Comparison of ENCODE assay signal across 1 cellular context in the genomic region with DNA sequence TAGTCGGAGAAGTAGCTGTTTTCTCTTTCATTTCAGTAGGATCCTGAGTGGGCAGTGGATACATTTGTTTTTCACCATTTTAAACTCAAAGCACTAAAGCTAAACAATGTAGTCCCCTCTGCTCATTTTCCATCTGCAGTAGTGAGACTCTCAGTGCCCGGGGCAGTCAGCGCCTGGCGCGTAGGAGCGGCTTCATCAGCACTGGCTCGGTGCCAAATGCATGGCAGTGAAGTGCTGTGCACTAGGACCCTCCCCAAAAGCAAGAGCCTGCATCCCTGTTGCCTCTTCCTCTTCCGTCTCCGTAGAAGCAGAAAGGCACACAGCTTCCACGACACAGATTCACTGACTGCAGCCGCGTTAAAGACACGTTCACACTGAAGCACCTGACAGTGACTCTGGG.
TF ChIP-seq lines count a peak whose summit lies in the region.

No MANE protein-coding gene starts in this region.

TF ChIP-seq in GM23338, 12 proteins besides CTCF, POLR2A, EP300 and RAD21 (continued from another document):
- TF ChIP-seq, protein P1, sequence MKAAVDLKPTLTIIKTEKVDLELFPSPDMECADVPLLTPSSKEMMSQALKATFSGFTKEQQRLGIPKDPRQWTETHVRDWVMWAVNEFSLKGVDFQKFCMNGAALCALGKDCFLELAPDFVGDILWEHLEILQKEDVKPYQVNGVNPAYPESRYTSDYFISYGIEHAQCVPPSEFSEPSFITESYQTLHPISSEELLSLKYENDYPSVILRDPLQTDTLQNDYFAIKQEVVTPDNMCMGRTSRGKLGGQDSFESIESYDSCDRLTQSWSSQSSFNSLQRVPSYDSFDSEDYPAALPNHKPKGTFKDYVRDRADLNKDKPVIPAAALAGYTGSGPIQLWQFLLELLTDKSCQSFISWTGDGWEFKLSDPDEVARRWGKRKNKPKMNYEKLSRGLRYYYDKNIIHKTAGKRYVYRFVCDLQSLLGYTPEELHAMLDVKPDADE (IDR thresholded peaks at IDR 0.05), result no peak
- TF ChIP-seq, protein P2, sequence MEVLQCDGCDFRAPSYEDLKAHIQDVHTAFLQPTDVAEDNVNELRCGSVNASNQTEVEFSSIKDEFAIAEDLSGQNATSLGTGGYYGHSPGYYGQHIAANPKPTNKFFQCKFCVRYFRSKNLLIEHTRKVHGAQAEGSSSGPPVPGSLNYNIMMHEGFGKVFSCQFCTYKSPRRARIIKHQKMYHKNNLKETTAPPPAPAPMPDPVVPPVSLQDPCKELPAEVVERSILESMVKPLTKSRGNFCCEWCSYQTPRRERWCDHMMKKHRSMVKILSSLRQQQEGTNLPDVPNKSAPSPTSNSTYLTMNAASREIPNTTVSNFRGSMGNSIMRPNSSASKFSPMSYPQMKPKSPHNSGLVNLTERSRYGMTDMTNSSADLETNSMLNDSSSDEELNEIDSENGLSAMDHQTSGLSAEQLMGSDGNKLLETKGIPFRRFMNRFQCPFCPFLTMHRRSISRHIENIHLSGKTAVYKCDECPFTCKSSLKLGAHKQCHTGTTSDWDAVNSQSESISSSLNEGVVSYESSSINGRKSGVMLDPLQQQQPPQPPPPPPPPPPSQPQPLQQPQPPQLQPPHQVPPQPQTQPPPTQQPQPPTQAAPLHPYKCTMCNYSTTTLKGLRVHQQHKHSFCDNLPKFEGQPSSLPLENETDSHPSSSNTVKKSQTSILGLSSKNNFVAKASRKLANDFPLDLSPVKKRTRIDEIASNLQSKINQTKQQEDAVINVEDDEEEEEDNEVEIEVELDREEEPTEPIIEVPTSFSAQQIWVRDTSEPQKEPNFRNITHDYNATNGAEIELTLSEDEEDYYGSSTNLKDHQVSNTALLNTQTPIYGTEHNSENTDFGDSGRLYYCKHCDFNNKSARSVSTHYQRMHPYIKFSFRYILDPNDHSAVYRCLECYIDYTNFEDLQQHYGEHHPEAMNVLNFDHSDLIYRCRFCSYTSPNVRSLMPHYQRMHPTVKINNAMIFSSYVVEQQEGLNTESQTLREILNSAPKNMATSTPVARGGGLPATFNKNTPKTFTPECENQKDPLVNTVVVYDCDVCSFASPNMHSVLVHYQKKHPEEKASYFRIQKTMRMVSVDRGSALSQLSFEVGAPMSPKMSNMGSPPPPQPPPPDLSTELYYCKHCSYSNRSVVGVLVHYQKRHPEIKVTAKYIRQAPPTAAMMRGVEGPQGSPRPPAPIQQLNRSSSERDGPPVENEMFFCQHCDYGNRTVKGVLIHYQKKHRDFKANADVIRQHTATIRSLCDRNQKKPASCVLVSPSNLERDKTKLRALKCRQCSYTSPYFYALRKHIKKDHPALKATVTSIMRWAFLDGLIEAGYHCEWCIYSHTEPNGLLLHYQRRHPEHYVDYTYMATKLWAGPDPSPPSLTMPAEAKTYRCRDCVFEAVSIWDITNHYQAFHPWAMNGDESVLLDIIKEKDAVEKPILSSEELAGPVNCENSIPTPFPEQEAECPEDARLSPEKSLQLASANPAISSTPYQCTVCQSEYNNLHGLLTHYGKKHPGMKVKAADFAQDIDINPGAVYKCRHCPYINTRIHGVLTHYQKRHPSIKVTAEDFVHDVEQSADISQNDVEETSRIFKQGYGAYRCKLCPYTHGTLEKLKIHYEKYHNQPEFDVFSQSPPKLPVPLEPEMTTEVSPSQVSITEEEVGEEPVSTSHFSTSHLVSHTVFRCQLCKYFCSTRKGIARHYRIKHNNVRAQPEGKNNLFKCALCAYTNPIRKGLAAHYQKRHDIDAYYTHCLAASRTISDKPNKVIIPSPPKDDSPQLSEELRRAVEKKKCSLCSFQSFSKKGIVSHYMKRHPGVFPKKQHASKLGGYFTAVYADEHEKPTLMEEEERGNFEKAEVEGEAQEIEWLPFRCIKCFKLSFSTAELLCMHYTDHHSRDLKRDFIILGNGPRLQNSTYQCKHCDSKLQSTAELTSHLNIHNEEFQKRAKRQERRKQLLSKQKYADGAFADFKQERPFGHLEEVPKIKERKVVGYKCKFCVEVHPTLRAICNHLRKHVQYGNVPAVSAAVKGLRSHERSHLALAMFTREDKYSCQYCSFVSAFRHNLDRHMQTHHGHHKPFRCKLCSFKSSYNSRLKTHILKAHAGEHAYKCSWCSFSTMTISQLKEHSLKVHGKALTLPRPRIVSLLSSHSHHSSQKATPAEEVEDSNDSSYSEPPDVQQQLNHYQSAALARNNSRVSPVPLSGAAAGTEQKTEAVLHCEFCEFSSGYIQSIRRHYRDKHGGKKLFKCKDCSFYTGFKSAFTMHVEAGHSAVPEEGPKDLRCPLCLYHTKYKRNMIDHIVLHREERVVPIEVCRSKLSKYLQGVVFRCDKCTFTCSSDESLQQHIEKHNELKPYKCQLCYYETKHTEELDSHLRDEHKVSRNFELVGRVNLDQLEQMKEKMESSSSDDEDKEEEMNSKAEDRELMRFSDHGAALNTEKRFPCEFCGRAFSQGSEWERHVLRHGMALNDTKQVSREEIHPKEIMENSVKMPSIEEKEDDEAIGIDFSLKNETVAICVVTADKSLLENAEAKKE (CRISPR knock-in tag; IDR thresholded peaks at IDR 0.05), result no peak
- TF ChIP-seq POLR2AphosphoS5 (IDR thresholded peaks at IDR 0.05; ENCODE audit: low read depth), result no peak
- TF ChIP-seq STAT1 (IDR thresholded peaks at IDR 0.05; ENCODE audit: unreplicated experiment), result no peak
- TF ChIP-seq, protein P3, sequence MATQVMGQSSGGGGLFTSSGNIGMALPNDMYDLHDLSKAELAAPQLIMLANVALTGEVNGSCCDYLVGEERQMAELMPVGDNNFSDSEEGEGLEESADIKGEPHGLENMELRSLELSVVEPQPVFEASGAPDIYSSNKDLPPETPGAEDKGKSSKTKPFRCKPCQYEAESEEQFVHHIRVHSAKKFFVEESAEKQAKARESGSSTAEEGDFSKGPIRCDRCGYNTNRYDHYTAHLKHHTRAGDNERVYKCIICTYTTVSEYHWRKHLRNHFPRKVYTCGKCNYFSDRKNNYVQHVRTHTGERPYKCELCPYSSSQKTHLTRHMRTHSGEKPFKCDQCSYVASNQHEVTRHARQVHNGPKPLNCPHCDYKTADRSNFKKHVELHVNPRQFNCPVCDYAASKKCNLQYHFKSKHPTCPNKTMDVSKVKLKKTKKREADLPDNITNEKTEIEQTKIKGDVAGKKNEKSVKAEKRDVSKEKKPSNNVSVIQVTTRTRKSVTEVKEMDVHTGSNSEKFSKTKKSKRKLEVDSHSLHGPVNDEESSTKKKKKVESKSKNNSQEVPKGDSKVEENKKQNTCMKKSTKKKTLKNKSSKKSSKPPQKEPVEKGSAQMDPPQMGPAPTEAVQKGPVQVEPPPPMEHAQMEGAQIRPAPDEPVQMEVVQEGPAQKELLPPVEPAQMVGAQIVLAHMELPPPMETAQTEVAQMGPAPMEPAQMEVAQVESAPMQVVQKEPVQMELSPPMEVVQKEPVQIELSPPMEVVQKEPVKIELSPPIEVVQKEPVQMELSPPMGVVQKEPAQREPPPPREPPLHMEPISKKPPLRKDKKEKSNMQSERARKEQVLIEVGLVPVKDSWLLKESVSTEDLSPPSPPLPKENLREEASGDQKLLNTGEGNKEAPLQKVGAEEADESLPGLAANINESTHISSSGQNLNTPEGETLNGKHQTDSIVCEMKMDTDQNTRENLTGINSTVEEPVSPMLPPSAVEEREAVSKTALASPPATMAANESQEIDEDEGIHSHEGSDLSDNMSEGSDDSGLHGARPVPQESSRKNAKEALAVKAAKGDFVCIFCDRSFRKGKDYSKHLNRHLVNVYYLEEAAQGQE (IDR thresholded peaks at IDR 0.05; ENCODE audit: unreplicated experiment), result no peak
- TF ChIP-seq NANOG (IDR thresholded peaks at IDR 0.05; ENCODE audit: borderline replicate concordance), result no peak
- no peak for TF ChIP-seq JUNB (IDR thresholded peaks at IDR 0.05; ENCODE audit: unreplicated experiment)
- no peak for TF ChIP-seq CREB1 (CRISPR knock-in tag; IDR thresholded peaks at IDR 0.05; ENCODE audit: low read depth)
- no peak for TF ChIP-seq EZH2 (IDR thresholded peaks at IDR 0.05; ENCODE audit: low read depth, unreplicated experiment)
- no peak for TF ChIP-seq ZNF331 (CRISPR knock-in tag; IDR thresholded peaks at IDR 0.05; ENCODE audit: low read depth)
- no peak for TF ChIP-seq EZH2phosphoT487 (IDR thresholded peaks at IDR 0.05; ENCODE audit: unreplicated experiment)
